ENCODE assay signal across 12 cellular contexts in the genomic region with DNA sequence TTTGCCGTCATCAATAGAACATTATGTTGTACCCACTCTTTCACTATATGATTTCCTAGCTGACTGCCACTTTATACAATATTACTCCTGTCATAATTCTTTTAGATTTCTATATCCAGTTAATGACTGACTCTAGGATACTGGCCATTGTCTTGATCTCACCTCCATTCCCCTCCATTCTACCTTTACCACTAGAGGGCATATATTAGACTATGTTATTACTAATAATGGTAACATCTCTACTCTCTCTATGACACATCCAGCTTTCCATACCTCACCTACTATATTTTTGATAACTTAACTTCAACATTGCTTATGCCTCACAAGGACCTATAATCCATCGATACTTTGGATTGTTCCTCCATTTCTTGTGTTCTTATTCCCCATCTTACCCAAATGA. TPM values are rescaled to one million over a fixed set of nuclear protein-coding genes. Genes with fewer than 3 reads are reported as not detected.
A peak's percentile ranks its signal among the peaks of the same experiment; 100 is the strongest.
DNase-seq lines count a peak whose midpoint lies in the region; ATAC-seq and TF ChIP-seq lines count a peak whose summit lies in the region.
"Had no signal": no experiment of that assay in that cellular context is flagged by ENCODE, and none has a peak within 500 bp of the region (broad histone marks: within the 10 kb centered on the region; RNA-seq: fewer than 3 reads in every experiment).

No MANE protein-coding gene starts in this region.

- intact Hi-C loops in transverse colon (cut with DNase I; ENCODE audit: low total_unique reads) = no loop called here

- H3K4me1 ChIP-seq in BE2C (no peaks in the 10 kb centered on the region), transverse colon (no peaks in the 10 kb centered on the region)
- H3K4me1 ChIP-seq: HAP-1 had no signal

- H3K9me3 ChIP-seq in BE2C (no peaks in the 10 kb centered on the region), transverse colon (no peaks in the 10 kb centered on the region)
- H3K9me3 ChIP-seq: HAP-1 had no signal

- 88 to 89% methylated on average over 2 of the region's 2 CpGs for WGBS in transverse colon (ENCODE audit: low coverage in 1 of 2), 2 donors

- TF ChIP-seq CTCF in BE2C (IDR thresholded peaks at IDR 0.05; ENCODE audit: low read depth, low read length) (peak; percentile 43), brain microvascular endothelial cell (IDR thresholded peaks at IDR 0.05; ENCODE audit: low read depth, low read length, missing control alignments) (peak; percentile 45), transverse colon (IDR thresholded peaks at IDR 0.05) (no peak)

- H3K4me3 ChIP-seq in BE2C (ENCODE audit: low read depth, low read length) (no peak overlapping the region), brain microvascular endothelial cell (ENCODE audit: low read depth, low read length) (no peak overlapping the region), transverse colon (no peak overlapping the region)
- H3K4me3 ChIP-seq: HAP-1 had no signal

- no peak for DNase-seq in BE2C
- DNase-seq in brain microvascular endothelial cell = no peak
- no peak for DNase-seq in cerebellum (ENCODE audit: low spot score)
- no peak for DNase-seq in transverse colon
- no peak for DNase-seq in occipital lobe (lab: John Stamatoyannopoulos, UW)
- DNase-seq in GM19240 (ENCODE audit: insufficient read length, low spot score) = no peak
- DNase-seq: central memory CD4-positive, alpha-beta T cell; naive thymus-derived CD4-positive, alpha-beta T cell; NCI-H1105 treated with DMSO at 0.1 percent for 48 hours had no signal

- H3K36me3 ChIP-seq in BE2C (no peaks in the 10 kb centered on the region), brain microvascular endothelial cell (replicated peaks) (no peaks in the 10 kb centered on the region), transverse colon (no peaks in the 10 kb centered on the region)
- H3K36me3 ChIP-seq: HAP-1 had no signal

- in situ Hi-C loops in brain microvascular endothelial cell (cut with HindIII; ENCODE audit: low pct_ligation_motif_present, low sequenced_read_pairs) = no loop called here
- in situ Hi-C loops in transverse colon (cut with MboI; ENCODE audit: low pct_ligation_motif_present in 1 of 4, low pct_unique_long_range_greater_than_20kb in 1 of 4, low sequenced_read_pairs in 3 of 4) = no loop called here

- H3K27ac ChIP-seq in brain microvascular endothelial cell (no peak overlapping the region), transverse colon (no peak overlapping the region)

- ATAC-seq in GM18909 (IDR thresholded peaks at IDR 0.05; ENCODE audit: poor library complexity, unreplicated experiment) (peak; percentile 72), HG03159 (IDR thresholded peaks at IDR 0.05; ENCODE audit: unreplicated experiment) (peak; percentile 85)
- ATAC-seq: naive thymus-derived CD4-positive, alpha-beta T cell had no signal

- TF ChIP-seq EP300 in transverse colon (IDR thresholded peaks at IDR 0.05; ENCODE audit: low read depth) = no peak

- TF ChIP-seq POLR2A in transverse colon (IDR thresholded peaks at IDR 0.05) = no peak

- H3K27me3 ChIP-seq in BE2C = peaks cover 2% of the 10 kb centered on the region; the same call in 1 of the 2 replicates
- no peaks in the 10 kb centered on the region for H3K27me3 ChIP-seq in brain microvascular endothelial cell (replicated peaks)
- no peaks in the 10 kb centered on the region for H3K27me3 ChIP-seq in transverse colon

RNA-seq across cellular contexts. Expression of a gene that starts 31.4 kb away (rescaled TPM):
- polyA plus RNA-seq in BE2C (2012; ENCODE audit: insufficient read depth, insufficient read length, low read depth) = not detected
- total RNA-seq in cerebellum (not detected), transverse colon (not detected), occipital lobe (not detected)
- total RNA-seq: naive thymus-derived CD4-positive, alpha-beta T cell had no signal
- polyA plus RNA-seq: naive thymus-derived CD4-positive, alpha-beta T cell had no signal

Comparison
In these comparisons a context has a peak if more than half of its experiments do, and no peak if none do; other contexts are left out.
1. CTCF ChIP-seq: peak in BE2C (single experiment) and brain microvascular endothelial cell (single experiment); none in transverse colon (0 of 5).